Comparison of ENCODE assay signal across 1 cellular context in genomic region chr6:154404791-154405400, GRCh38.
TF ChIP-seq lines count a peak whose summit lies in the region.

No MANE protein-coding gene starts in this region.

TF ChIP-seq in IMR-90, 13 proteins besides CTCF, POLR2A, EP300 and RAD21:
- TF ChIP-seq RFX5 (IDR thresholded peaks at IDR 0.05; ENCODE audit: low read depth, low read length) (no peak), MAFK (IDR thresholded peaks at IDR 0.05; ENCODE audit: low read depth, low read length) (no peak), MXI1 (IDR thresholded peaks at IDR 0.05; ENCODE audit: borderline replicate concordance, low read depth, low read length) (no peak), BHLHE40 (IDR thresholded peaks at IDR 0.05; ENCODE audit: low read depth, low read length) (no peak), NFE2L2 (IDR thresholded peaks at IDR 0.05; ENCODE audit: low read depth, low read length) (no peak), CEBPB (IDR thresholded peaks at IDR 0.05; ENCODE audit: low read depth, low read length) (no peak), CHD1 (IDR thresholded peaks at IDR 0.05; ENCODE audit: low read depth, low read length) (no peak), FOS (IDR thresholded peaks at IDR 0.05; ENCODE audit: low read depth, low read length) (no peak), RCOR1 (IDR thresholded peaks at IDR 0.05; ENCODE audit: insufficient replicate concordance, low read length) (no peak), SMC3 (IDR thresholded peaks at IDR 0.05; ENCODE audit: low read depth, low read length) (no peak), MAZ (IDR thresholded peaks at IDR 0.05; ENCODE audit: borderline replicate concordance, low read depth, low read length) (no peak)
- TF ChIP-seq, protein P1, sequence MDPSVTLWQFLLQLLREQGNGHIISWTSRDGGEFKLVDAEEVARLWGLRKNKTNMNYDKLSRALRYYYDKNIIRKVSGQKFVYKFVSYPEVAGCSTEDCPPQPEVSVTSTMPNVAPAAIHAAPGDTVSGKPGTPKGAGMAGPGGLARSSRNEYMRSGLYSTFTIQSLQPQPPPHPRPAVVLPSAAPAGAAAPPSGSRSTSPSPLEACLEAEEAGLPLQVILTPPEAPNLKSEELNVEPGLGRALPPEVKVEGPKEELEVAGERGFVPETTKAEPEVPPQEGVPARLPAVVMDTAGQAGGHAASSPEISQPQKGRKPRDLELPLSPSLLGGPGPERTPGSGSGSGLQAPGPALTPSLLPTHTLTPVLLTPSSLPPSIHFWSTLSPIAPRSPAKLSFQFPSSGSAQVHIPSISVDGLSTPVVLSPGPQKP (IDR thresholded peaks at IDR 0.05; ENCODE audit: borderline replicate concordance, low read depth, low read length) = no peak
- TF ChIP-seq, protein P2, sequence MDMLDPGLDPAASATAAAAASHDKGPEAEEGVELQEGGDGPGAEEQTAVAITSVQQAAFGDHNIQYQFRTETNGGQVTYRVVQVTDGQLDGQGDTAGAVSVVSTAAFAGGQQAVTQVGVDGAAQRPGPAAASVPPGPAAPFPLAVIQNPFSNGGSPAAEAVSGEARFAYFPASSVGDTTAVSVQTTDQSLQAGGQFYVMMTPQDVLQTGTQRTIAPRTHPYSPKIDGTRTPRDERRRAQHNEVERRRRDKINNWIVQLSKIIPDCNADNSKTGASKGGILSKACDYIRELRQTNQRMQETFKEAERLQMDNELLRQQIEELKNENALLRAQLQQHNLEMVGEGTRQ (IDR thresholded peaks at IDR 0.05; ENCODE audit: low read depth, low read length) = no peak
